ENCODE assay signal across 23 cellular contexts in genomic region chr15:48323294-48323693, GRCh38. TPM values are rescaled to one million over a fixed set of nuclear protein-coding genes. Genes with fewer than 3 reads are reported as not detected.
DNase-seq lines count a peak whose midpoint lies in the region; ATAC-seq, FAIRE-seq and TF ChIP-seq lines count a peak whose summit lies in the region.
"Had no signal": no experiment of that assay in that cellular context is flagged by ENCODE, and none has a peak within 500 bp of the region (broad histone marks: within the 10 kb centered on the region; RNA-seq: fewer than 3 reads in every experiment).

No MANE protein-coding gene starts in this region.

- H3K79me1 ChIP-seq in IMR-90 (ENCODE audit: low read depth in 1 of 2, low read length in 2 of 2) (peaks cover 0 to 4% of the 10 kb centered on the region in 2 experiments; a peak in 1 of 4 replicates), H1 (ENCODE audit: low read depth, low read length) (no peaks in the 10 kb centered on the region)

- H2BK20ac ChIP-seq in IMR-90 (ENCODE audit: low read depth, low read length) (no peak overlapping the region), H1 (ENCODE audit: low read length) (no peak overlapping the region)

- H3K79me2 ChIP-seq in HepG2 (ENCODE audit: insufficient read depth, low read length): no peaks in the 10 kb centered on the region
- peaks cover 0 to 2% of the 10 kb centered on the region in 2 experiments; a peak in 1 of 4 replicates for H3K79me2 ChIP-seq in H1 (ENCODE audit: control insufficient read depth in 1 of 2, insufficient read depth in 2 of 2, low read length in 2 of 2)

- TF ChIP-seq POLR2A in HepG2 (IDR thresholded peaks at IDR 0.05; ENCODE audit: insufficient read depth in 1 of 2, low read depth in 2 of 2, low read length in 2 of 2) (no peak), right lobe of liver (IDR thresholded peaks at IDR 0.05) (no peak), IMR-90 (IDR thresholded peaks at IDR 0.05; ENCODE audit: low read depth, low read length) (no peak), H1 (IDR thresholded peaks at IDR 0.05; ENCODE audit: control extremely low read depth in 1 of 2, low read depth in 2 of 2, low read length in 2 of 2) (no peak)

- H3K9ac ChIP-seq in HepG2 (ENCODE audit: insufficient read depth, low read depth, low read length) (no peak overlapping the region), IMR-90 (ENCODE audit: low read depth, low read length) (no peak overlapping the region), H1 (replicated peaks in 1 of 4; ENCODE audit: extremely low read depth in 1 of 4, low read depth in 3 of 4, low read length in 3 of 4) (no peak overlapping the region)
- H3K9ac ChIP-seq: BLaER1 treated with 17β-estradiol and CSF1 and Interleukin-3, amounts not matched to agents 10 nM and 100 nM had no signal

- no peak overlapping the region for H3K56ac ChIP-seq in IMR-90 (ENCODE audit: extremely low read depth, insufficient read depth, low read length)
- H3K56ac ChIP-seq in H1 (replicated peaks; ENCODE audit: insufficient read length, low read depth, low read length): no peak overlapping the region

- no peak overlapping the region for H4K5ac ChIP-seq in IMR-90 (ENCODE audit: low read depth, low read length)
- H4K5ac ChIP-seq in H1 (ENCODE audit: insufficient read length, low read depth, low read length): no peak overlapping the region

- intact Hi-C loops in HepG2 (cut with micrococcal nuclease; ENCODE audit: unreplicated experiment) (no loop called here), right lobe of liver (cut with DNase I) (no loop called here), IMR-90 (cut with micrococcal nuclease) (no loop called here)

- dilution Hi-C loops in IMR-90 (cut with HindIII; ENCODE audit: low sequenced_read_pairs, unreplicated experiment): no loop called here

- no peak overlapping the region for H2BK12ac ChIP-seq in H1 (ENCODE audit: low read depth, low read length)

- no peak overlapping the region for H2BK15ac ChIP-seq in IMR-90 (ENCODE audit: low read depth, low read length)
- no peak overlapping the region for H2BK15ac ChIP-seq in H1 (ENCODE audit: low read length)

- H3K4me1 ChIP-seq in HepG2 (ENCODE audit: insufficient read depth, low read length) (peaks cover 8% of the 10 kb centered on the region; the same call in 1 of the 2 replicates), right lobe of liver (no peaks in the 10 kb centered on the region), IMR-90 (ENCODE audit: control insufficient read depth, insufficient read depth, low read length) (no peaks in the 10 kb centered on the region), H1 (replicated peaks in 1 of 4; ENCODE audit: control insufficient read depth in 3 of 4, insufficient read depth in 4 of 4, low read length in 3 of 4) (0 out of 7 replicates have a peak, but pooled peaks cover 0 to under 1% (median 0%) of the 10 kb centered on the region in 4 experiments)
- H3K4me1 ChIP-seq: BLaER1 treated with 17β-estradiol and CSF1 and Interleukin-3, amounts not matched to agents 10 nM and 100 nM; Caco-2 had no signal

- H3K27me3 ChIP-seq in HepG2 (ENCODE audit: control insufficient read depth in 1 of 2, insufficient read depth in 2 of 2, low read length in 2 of 2) (peaks cover 0 to 4% of the 10 kb centered on the region in 2 experiments; a peak in 2 of 5 replicates), right lobe of liver (no peaks in the 10 kb centered on the region), IMR-90 (ENCODE audit: control insufficient read depth, insufficient read depth, low read length) (peaks cover 2% of the 10 kb centered on the region; the same call in 1 of the 2 replicates), H1 (replicated peaks in 1 of 4; ENCODE audit: control insufficient read depth in 3 of 4, extremely low read depth in 1 of 4, insufficient read depth in 3 of 4, low read length in 3 of 4) (no peaks in the 10 kb centered on the region)
- H3K27me3 ChIP-seq: BLaER1 treated with 17β-estradiol and CSF1 and Interleukin-3, amounts not matched to agents 10 nM and 100 nM had no signal

- ATAC-seq in HepG2 (no peak), right lobe of liver (no peak), IMR-90 (ENCODE audit: low read depth) (no peak)
- ATAC-seq: CD8-positive, alpha-beta T cell; GM12878 had no signal

- TF ChIP-seq EP300 in HepG2 (IDR thresholded peaks at IDR 0.05; ENCODE audit: low read depth in 2 of 2, low read length in 2 of 2): no peak
- TF ChIP-seq EP300 in HepG2 (CRISPR knock-in tag; IDR thresholded peaks at IDR 0.05; ENCODE audit: borderline replicate concordance): no peak
- no peak for TF ChIP-seq EP300 in H1 (IDR thresholded peaks at IDR 0.05; ENCODE audit: borderline replicate concordance in 1 of 2, low read depth in 2 of 2, low read length in 2 of 2)

- no peak overlapping the region for H3K23ac ChIP-seq in IMR-90 (ENCODE audit: low read depth, low read length)
- no peak overlapping the region for H3K23ac ChIP-seq in H1 (ENCODE audit: insufficient read length)

- H4K8ac ChIP-seq in IMR-90 (ENCODE audit: low read depth in 2 of 2, low read length in 2 of 2) (no peak overlapping the region), H1 (ENCODE audit: extremely low read depth, insufficient read depth, low read length) (no peak overlapping the region)

- DNase-seq in HepG2 (ENCODE audit: low spot score) (no peak), right lobe of liver (no peak), IMR-90 (no peak), H1 (ENCODE audit: low read depth in 1 of 2, low spot score in 2 of 2) (no peak)
- no peak for DNase-seq in activated naive CD4-positive, alpha-beta T cell treated with anti-CD3 and anti-CD28 coated beads, Interleukin-2, amount 50 U/mL, for 16 hours
- no peak for DNase-seq in activated CD4-positive, CD25-positive, alpha-beta regulatory T cell treated with anti-CD3 and anti-CD28 coated beads, Interleukin-2, amount 50 U/mL, for 72 hours
- DNase-seq: 8988T; AML-193; Caco-2; Calu3; CD4-positive, alpha-beta T cell; CD8-positive, alpha-beta T cell; DMS79; DND-41; EL; GDM1 had no signal

- H3K4me3 ChIP-seq in HepG2 (replicated peaks in 1 of 3; ENCODE audit: insufficient read depth in 1 of 3, low read depth in 2 of 3, low read length in 3 of 3) (no peak overlapping the region), right lobe of liver (no peak overlapping the region), IMR-90 (ENCODE audit: insufficient read depth, low read depth, low read length) (no peak overlapping the region), H1 (ENCODE audit: extremely low read depth in 1 of 4, insufficient read depth in 2 of 4, low read depth in 3 of 4, low read length in 4 of 4) (no peak overlapping the region)
- H3K4me3 ChIP-seq: BLaER1 treated with 17β-estradiol and CSF1 and Interleukin-3, amounts not matched to agents 10 nM and 100 nM; GM12878 had no signal

- no peaks in the 10 kb centered on the region for H3K9me1 ChIP-seq in IMR-90 (ENCODE audit: insufficient read depth, low read length)

- POLR2A ChIA-PET in HepG2 (lab: Yijun Ruan, JAX) (no interaction called here), IMR-90 (lab: Charles Lee; ENCODE audit: unreplicated experiment) (no interaction called here), H1 (lab: Charles Lee; ENCODE audit: partially characterized antibody) (interaction anchor here (1.1 to 2.2 kb wide), 3 partner anchors 9 to 187 kb away, joined by 3 to 11 read pairs (median 3); no protein-coding TSS in a partner anchor)

- no peaks in the 10 kb centered on the region for H3K23me2 ChIP-seq in H1 (ENCODE audit: low read depth, low read length)

- H2AFZ ChIP-seq in HepG2 (ENCODE audit: low read length) (no peak overlapping the region), IMR-90 (replicated peaks; ENCODE audit: low read length, poor library complexity) (no peak overlapping the region), H1 (ENCODE audit: low read length) (no peak overlapping the region)

- CTCF ChIA-PET in HepG2 (lab: Yijun Ruan, JAX; ENCODE audit: low intra/inter-chr PET ratio, low total read pairs): no interaction called here
- CTCF ChIA-PET in IMR-90 (lab: Yijun Ruan, JAX): no interaction called here
- CTCF ChIA-PET in H1 (lab: Charles Lee; ENCODE audit: partially characterized antibody): interaction anchor here (0.6 to 4.6 kb wide), 3 partner anchors 12 to 151 kb away, joined by 3 to 23 read pairs (median 3); no protein-coding TSS in a partner anchor

- H3K27ac ChIP-seq in HepG2 (ENCODE audit: extremely low read length, insufficient read depth, low read length) (no peak overlapping the region), right lobe of liver (no peak overlapping the region), IMR-90 (ENCODE audit: insufficient read depth, low read length) (no peak overlapping the region), H1 (ENCODE audit: low read depth, low read length) (no peak overlapping the region)
- H3K27ac ChIP-seq: BLaER1 treated with 17β-estradiol and CSF1 and Interleukin-3, amounts not matched to agents 10 nM and 100 nM; C4-2B had no signal

- TF ChIP-seq RAD21 in HepG2 (CRISPR knock-in tag; IDR thresholded peaks at IDR 0.05): no peak
- TF ChIP-seq RAD21 in IMR-90 (IDR thresholded peaks at IDR 0.05; ENCODE audit: low read length): no peak
- no peak for TF ChIP-seq RAD21 in H1 (IDR thresholded peaks at IDR 0.05 in 1 of 2, conservative IDR thresholded peaks at IDR 0.05 in 1 of 2; ENCODE audit: low read depth in 2 of 2, low read length in 2 of 2)

- no peak overlapping the region for H2AK5ac ChIP-seq in IMR-90 (ENCODE audit: low read depth, low read length)
- no peak overlapping the region for H2AK5ac ChIP-seq in H1 (ENCODE audit: low read depth, low read length)

- H2BK120ac ChIP-seq in IMR-90 (ENCODE audit: low read depth, low read length) (no peak overlapping the region), H1 (replicated peaks; ENCODE audit: low read depth, low read length) (no peak overlapping the region)

- H2BK5ac ChIP-seq in IMR-90 (ENCODE audit: low read depth, low read length, poor library complexity, severe bottlenecking) (no peak overlapping the region), H1 (ENCODE audit: low read depth, low read length) (no peak overlapping the region)

- TF ChIP-seq CTCF in HepG2 (CRISPR knock-in tag; IDR thresholded peaks at IDR 0.05): no peak
- TF ChIP-seq CTCF in right lobe of liver (IDR thresholded peaks at IDR 0.05): no peak
- no peak for TF ChIP-seq CTCF in IMR-90 (conservative IDR thresholded peaks at IDR 0.05; ENCODE audit: low read depth, low read length)
- TF ChIP-seq CTCF in H1 (IDR thresholded peaks at IDR 0.05; ENCODE audit: control extremely low read depth in 1 of 3, insufficient read depth in 1 of 3, low read depth in 1 of 3, low read length in 3 of 3): no peak

- H3K4ac ChIP-seq in IMR-90 (ENCODE audit: low read depth, low read length): no peak overlapping the region
- no peak overlapping the region for H3K4ac ChIP-seq in H1 (replicated peaks; ENCODE audit: insufficient read length, low read depth, low read length)

- no peaks in the 10 kb centered on the region for H4K20me1 ChIP-seq in HepG2 (ENCODE audit: insufficient read depth, low read length)
- no peaks in the 10 kb centered on the region for H4K20me1 ChIP-seq in IMR-90 (ENCODE audit: insufficient read depth, low read length)
- H4K20me1 ChIP-seq in H1 (replicated peaks in 1 of 2; ENCODE audit: control insufficient read depth in 1 of 2, insufficient read depth in 2 of 2, low read length in 2 of 2): no peaks in the 10 kb centered on the region
- H4K20me1 ChIP-seq: BLaER1 treated with 17β-estradiol and CSF1 and Interleukin-3, amounts not matched to agents 10 nM and 100 nM had no signal

- no peak overlapping the region for H3K4me2 ChIP-seq in HepG2 (ENCODE audit: low read depth, low read length)
- H3K4me2 ChIP-seq in IMR-90 (ENCODE audit: low read depth, low read length): no peak overlapping the region
- no peak overlapping the region for H3K4me2 ChIP-seq in H1 (ENCODE audit: insufficient read depth in 1 of 2, low read depth in 2 of 2, low read length in 2 of 2)
- H3K4me2 ChIP-seq: BLaER1 treated with 17β-estradiol and CSF1 and Interleukin-3, amounts not matched to agents 10 nM and 100 nM had no signal

- H2AK9ac ChIP-seq in IMR-90 (replicated peaks; ENCODE audit: low read depth, low read length, poor library complexity): no peak overlapping the region

- H3K14ac ChIP-seq in IMR-90 (replicated peaks; ENCODE audit: low read depth, low read length) (no peak overlapping the region), H1 (ENCODE audit: insufficient read length) (no peak overlapping the region)

- no peaks in the 10 kb centered on the region for H3K9me3 ChIP-seq in HepG2 (ENCODE audit: low read length)
- no peaks in the 10 kb centered on the region for H3K9me3 ChIP-seq in right lobe of liver
- H3K9me3 ChIP-seq in IMR-90 (ENCODE audit: control insufficient read depth, insufficient read depth, low read length): no peaks in the 10 kb centered on the region
- no peaks in the 10 kb centered on the region for H3K9me3 ChIP-seq in H1 (ENCODE audit: insufficient read depth in 2 of 2, low read depth in 1 of 2, low read length in 1 of 2)
- H3K9me3 ChIP-seq: BLaER1 treated with 17β-estradiol and CSF1 and Interleukin-3, amounts not matched to agents 10 nM and 100 nM; Caco-2 had no signal

- BruUV-seq in HepG2 (replicated peaks; lab: Mats Ljungman, UMichigan) (no TSS peak), IMR-90 (replicated peaks; lab: Mats Ljungman, UMichigan) (no TSS peak)

- 74% methylated on average over 7 of the region's 7 CpGs for WGBS in HepG2 (ENCODE audit: low lambda C conversion rate)
- 66% methylated on average over 4 of the region's 7 CpGs for WGBS in right lobe of liver (ENCODE audit: insufficient coverage, low coverage, low lambda C conversion rate, missing lambda C conversion rate)
- 67% methylated on average over 1 of the region's 7 CpGs; no CpG with 5 or more reads in 1 of the 2 experiments for WGBS in IMR-90 (ENCODE audit: extremely low coverage in 2 of 2, insufficient read length in 1 of 2), 2 experiments
- WGBS in H1 (ENCODE audit: extremely low coverage in 1 of 2, insufficient coverage in 1 of 2, insufficient read length in 1 of 2, insufficient replicate concordance in 2 of 2, low coverage in 1 of 2, low lambda C conversion rate in 2 of 2, missing lambda C conversion rate in 1 of 2), 2 experiments: 93% methylated on average over 7 of the region's 7 CpGs; no CpG with 5 or more reads in 1 of the 2 experiments

- H4K91ac ChIP-seq in IMR-90 (ENCODE audit: insufficient read depth, low read depth, low read length): no peak overlapping the region
- H4K91ac ChIP-seq in H1 (replicated peaks; ENCODE audit: insufficient read length, low read length): no peak overlapping the region

- in situ Hi-C loops in HepG2 (cut with HindIII; ENCODE audit: extremely low pct_ligation_motif_present, low pct_unique_long_range_greater_than_20kb) (no loop called here), IMR-90 (cut with MboI; ENCODE audit: low sequenced_read_pairs) (no loop called here)

- H3K18ac ChIP-seq in IMR-90 (ENCODE audit: low read depth, low read length) (no peak overlapping the region), H1 (ENCODE audit: extremely low read depth, low read length) (no peak overlapping the region)

- FAIRE-seq in HepG2 (lab: Jason Lieb, UNC) (no peak), H1 (lab: Jason Lieb, UNC) (no peak)
- FAIRE-seq: A204.1, D721Med, GM12878, GM12892, GM18507 had no signal

- H3K36me3 ChIP-seq in HepG2 (replicated peaks in 1 of 2; ENCODE audit: control insufficient read depth in 1 of 2, insufficient read depth in 2 of 2, low read length in 2 of 2) (no peaks in the 10 kb centered on the region), right lobe of liver (no peaks in the 10 kb centered on the region), IMR-90 (ENCODE audit: control insufficient read depth, insufficient read depth, low read length) (no peaks in the 10 kb centered on the region), H1 (ENCODE audit: control insufficient read depth in 2 of 4, insufficient read depth in 4 of 4, low read length in 3 of 4) (no peaks in the 10 kb centered on the region)

RNA-seq across cellular contexts. Expression of gene DUT, which starts 7.9 kb away (rescaled TPM):
- total RNA-seq in HepG2 (2016; rRNA removed; fragmentation: Illumina TruSeq; extraction: Trizol) (131 and 133 TPM in 2 replicates), right lobe of liver (10 to 100 TPM; 20.6 to 39.6 (median 34.2) TPM), IMR-90 (2012; rRNA removed) (18.8 and 30.3 TPM in 2 replicates)
- 31.3 and 34.5 TPM in 2 replicates for total RNA-seq in HepG2 (2016; cell fraction: cytosol; rRNA removed; fragmentation: Illumina TruSeq; extraction: Trizol; ENCODE audit: low read depth)
- total RNA-seq in HepG2 (2016; cell fraction: insoluble cytoplasmic fraction; rRNA removed; fragmentation: Illumina TruSeq; extraction: Trizol): 126 and 131 TPM in 2 replicates
- 44.9 and 49.3 TPM in 2 replicates for total RNA-seq in HepG2 (2016; cell fraction: membrane; rRNA removed; fragmentation: Illumina TruSeq; extraction: Trizol)
- 51.1 and 57.3 TPM in 2 replicates for total RNA-seq in HepG2 (2016; cell fraction: nucleus; rRNA removed; fragmentation: Illumina TruSeq; extraction: Trizol)
- polyA plus RNA-seq in HepG2 (2011; rRNA removed) (27.8 and 36.7 TPM in 2 replicates), IMR-90 (2012; rRNA removed) (36.4 and 39.9 TPM in 2 replicates), H1 (2011; rRNA removed) (71.4 and 71.5 TPM in 2 replicates)
- polyA plus RNA-seq in HepG2 (2011; cell fraction: cytosol; rRNA removed): 24.2 and 29.8 TPM in 2 replicates
- 27.8 and 32.2 TPM in 2 replicates for polyA plus RNA-seq in HepG2 (2011; cell fraction: nucleus; rRNA removed)
- 29.9 and 67.3 TPM in 2 replicates for polyA plus RNA-seq in HepG2 (2012)
- 35.0 and 42.7 TPM in 2 replicates for polyA plus RNA-seq in HepG2 (2016; cell fraction: cytosol; fragmentation: Illumina TruSeq; extraction: Trizol; ENCODE audit: low read depth)
- 145 and 152 TPM in 2 replicates for polyA plus RNA-seq in HepG2 (2016; cell fraction: insoluble cytoplasmic fraction; fragmentation: Illumina TruSeq; extraction: Trizol; ENCODE audit: low read depth)
- 45.2 and 48.1 TPM in 2 replicates for polyA plus RNA-seq in HepG2 (2016; cell fraction: membrane; fragmentation: Illumina TruSeq; extraction: Trizol; ENCODE audit: low read depth)
- 104 and 112 TPM in 2 replicates for polyA plus RNA-seq in HepG2 (2016; cell fraction: nucleus; fragmentation: Illumina TruSeq; extraction: Trizol; ENCODE audit: insufficient read depth, low read depth)
- polyA minus RNA-seq in HepG2 (2011; rRNA and poly(A)+ RNA removed; ENCODE audit: low replicate concordance): 4.1 and 20.6 TPM in 2 replicates
- 19.6 and 24.6 TPM in 2 replicates for polyA minus RNA-seq in HepG2 (2011; cell fraction: cytosol; rRNA and poly(A)+ RNA removed)
- polyA minus RNA-seq in HepG2 (2011; cell fraction: nucleus; rRNA and poly(A)+ RNA removed): 13.9 and 16.2 TPM in 2 replicates
- 39.8 and 45.8 TPM in 2 replicates for polyA plus RNA-seq in IMR-90 (2012; cell fraction: cytosol; rRNA removed)
- polyA plus RNA-seq in IMR-90 (2012; cell fraction: nucleus; rRNA removed; ENCODE audit: low replicate concordance): 38.6 and 56.4 TPM in 2 replicates
- 246 and 259 TPM in 2 replicates for total RNA-seq in H1 (2021; fragmentation: NEBNext Ultra II Directional; extraction: Animal tissue kit (Norgen Biotek cat#: 25700))
- polyA plus RNA-seq in H1 (2011; cell fraction: cytosol; rRNA removed): 89.6 TPM
- 89.8 TPM for polyA plus RNA-seq in H1 (2011; cell fraction: nucleus; rRNA removed)
- polyA plus RNA-seq in H1 (2012, experiment 1 of 2): 156 to 208 TPM (median 166 TPM) in 4 replicates
- polyA plus RNA-seq in H1 (2012, experiment 2 of 2): 110 TPM
- polyA plus RNA-seq in H1 (2013, experiment 1 of 2): 256 TPM
- polyA plus RNA-seq in H1 (2013, experiment 2 of 2): 255 TPM
- 7.7 and 11.8 TPM in 2 replicates for polyA minus RNA-seq in H1 (2011; rRNA and poly(A)+ RNA removed)
- 51.4 TPM for polyA minus RNA-seq in H1 (2011; cell fraction: cytosol; rRNA and poly(A)+ RNA removed)
- polyA minus RNA-seq in H1 (2011; cell fraction: nucleus; rRNA and poly(A)+ RNA removed): 26.7 TPM

Comparison
In these comparisons a context has a peak if more than half of its experiments do, and no peak if none do; other contexts are left out.
1. Of the 41 proteins assayed by ChIP-seq in both HepG2 and H1: peak only in HepG2: none; only in H1: none; in both: MAFK; in neither: 40.